In the genomic region with DNA sequence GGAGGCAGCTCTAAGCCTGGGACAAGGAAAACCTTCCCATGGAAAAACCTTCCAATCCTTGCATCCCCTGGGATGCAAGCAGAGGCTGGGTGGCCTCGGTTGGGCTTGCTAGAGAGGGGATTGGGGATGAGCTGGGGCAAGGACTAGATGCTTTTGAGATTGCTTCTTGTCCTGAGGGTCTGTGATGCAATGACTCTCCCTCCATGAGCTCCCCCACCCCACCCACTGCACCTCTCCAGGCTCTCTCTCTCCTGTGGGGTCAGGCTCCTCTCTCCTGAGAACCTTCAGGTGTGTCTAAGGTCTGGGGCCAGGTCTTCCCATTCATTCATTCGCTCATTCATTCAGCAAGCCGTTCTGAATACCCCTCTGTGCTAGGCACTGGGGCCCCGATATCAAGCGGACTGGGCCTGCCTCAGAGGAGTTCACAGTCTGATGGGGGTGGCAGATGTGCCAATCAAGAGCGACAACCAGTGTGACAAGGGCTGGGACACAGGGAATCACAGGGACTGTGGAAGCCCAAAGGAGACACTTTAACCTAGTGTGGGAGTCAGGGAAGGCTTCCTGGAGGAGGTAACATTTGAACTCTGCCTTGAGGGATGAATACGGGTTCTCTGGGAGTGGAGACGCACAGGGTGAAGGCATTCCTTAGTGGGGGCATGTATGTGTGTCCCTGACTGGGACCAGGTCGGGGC, we compare ENCODE assay signal across 1 cellular context.
TF ChIP-seq lines count a peak whose summit lies in the region.

No MANE protein-coding gene starts in this region.

TF ChIP-seq in SK-N-SH, 30 proteins besides CTCF, POLR2A, EP300 and RAD21:
- TF ChIP-seq, protein P1, sequence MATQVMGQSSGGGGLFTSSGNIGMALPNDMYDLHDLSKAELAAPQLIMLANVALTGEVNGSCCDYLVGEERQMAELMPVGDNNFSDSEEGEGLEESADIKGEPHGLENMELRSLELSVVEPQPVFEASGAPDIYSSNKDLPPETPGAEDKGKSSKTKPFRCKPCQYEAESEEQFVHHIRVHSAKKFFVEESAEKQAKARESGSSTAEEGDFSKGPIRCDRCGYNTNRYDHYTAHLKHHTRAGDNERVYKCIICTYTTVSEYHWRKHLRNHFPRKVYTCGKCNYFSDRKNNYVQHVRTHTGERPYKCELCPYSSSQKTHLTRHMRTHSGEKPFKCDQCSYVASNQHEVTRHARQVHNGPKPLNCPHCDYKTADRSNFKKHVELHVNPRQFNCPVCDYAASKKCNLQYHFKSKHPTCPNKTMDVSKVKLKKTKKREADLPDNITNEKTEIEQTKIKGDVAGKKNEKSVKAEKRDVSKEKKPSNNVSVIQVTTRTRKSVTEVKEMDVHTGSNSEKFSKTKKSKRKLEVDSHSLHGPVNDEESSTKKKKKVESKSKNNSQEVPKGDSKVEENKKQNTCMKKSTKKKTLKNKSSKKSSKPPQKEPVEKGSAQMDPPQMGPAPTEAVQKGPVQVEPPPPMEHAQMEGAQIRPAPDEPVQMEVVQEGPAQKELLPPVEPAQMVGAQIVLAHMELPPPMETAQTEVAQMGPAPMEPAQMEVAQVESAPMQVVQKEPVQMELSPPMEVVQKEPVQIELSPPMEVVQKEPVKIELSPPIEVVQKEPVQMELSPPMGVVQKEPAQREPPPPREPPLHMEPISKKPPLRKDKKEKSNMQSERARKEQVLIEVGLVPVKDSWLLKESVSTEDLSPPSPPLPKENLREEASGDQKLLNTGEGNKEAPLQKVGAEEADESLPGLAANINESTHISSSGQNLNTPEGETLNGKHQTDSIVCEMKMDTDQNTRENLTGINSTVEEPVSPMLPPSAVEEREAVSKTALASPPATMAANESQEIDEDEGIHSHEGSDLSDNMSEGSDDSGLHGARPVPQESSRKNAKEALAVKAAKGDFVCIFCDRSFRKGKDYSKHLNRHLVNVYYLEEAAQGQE (IDR thresholded peaks at IDR 0.05; ENCODE audit: low read depth, low read length) = no peak
- TF ChIP-seq FOSL2 (IDR thresholded peaks at IDR 0.05; ENCODE audit: borderline replicate concordance, low read depth) (no peak), CHD2 (IDR thresholded peaks at IDR 0.05; ENCODE audit: low read length, partially characterized antibody) (no peak), TAF1 (IDR thresholded peaks at IDR 0.05; ENCODE audit: borderline replicate concordance, low read depth, low read length) (no peak), NRF1 (IDR thresholded peaks at IDR 0.05; ENCODE audit: low read depth, low read length) (no peak)
- TF ChIP-seq, protein P2, sequence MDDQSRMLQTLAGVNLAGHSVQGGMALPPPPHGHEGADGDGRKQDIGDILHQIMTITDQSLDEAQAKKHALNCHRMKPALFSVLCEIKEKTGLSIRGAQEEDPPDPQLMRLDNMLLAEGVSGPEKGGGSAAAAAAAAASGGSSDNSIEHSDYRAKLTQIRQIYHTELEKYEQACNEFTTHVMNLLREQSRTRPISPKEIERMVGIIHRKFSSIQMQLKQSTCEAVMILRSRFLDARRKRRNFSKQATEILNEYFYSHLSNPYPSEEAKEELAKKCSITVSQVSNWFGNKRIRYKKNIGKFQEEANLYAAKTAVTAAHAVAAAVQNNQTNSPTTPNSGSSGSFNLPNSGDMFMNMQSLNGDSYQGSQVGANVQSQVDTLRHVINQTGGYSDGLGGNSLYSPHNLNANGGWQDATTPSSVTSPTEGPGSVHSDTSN (IDR thresholded peaks at IDR 0.05) = no peak
